2 cellular contexts compared by ENCODE assay signal in genomic region chr3:190492966-190493365, GRCh38.
TF ChIP-seq lines count a peak whose summit lies in the region.

No MANE protein-coding gene starts in this region.

TF ChIP-seq in GM23338, 12 proteins besides CTCF, POLR2A, EP300 and RAD21:
- TF ChIP-seq STAT1 (IDR thresholded peaks at IDR 0.05; ENCODE audit: unreplicated experiment) (no peak), EZH2phosphoT487 (IDR thresholded peaks at IDR 0.05; ENCODE audit: unreplicated experiment) (no peak), CREB1 (CRISPR knock-in tag; IDR thresholded peaks at IDR 0.05; ENCODE audit: low read depth) (no peak), ZNF331 (CRISPR knock-in tag; IDR thresholded peaks at IDR 0.05; ENCODE audit: low read depth) (no peak), NANOG (IDR thresholded peaks at IDR 0.05; ENCODE audit: borderline replicate concordance) (no peak), ETS1 (IDR thresholded peaks at IDR 0.05) (no peak), EZH2 (IDR thresholded peaks at IDR 0.05; ENCODE audit: low read depth, unreplicated experiment) (no peak), JUNB (IDR thresholded peaks at IDR 0.05; ENCODE audit: unreplicated experiment) (no peak), REST (IDR thresholded peaks at IDR 0.05; ENCODE audit: unreplicated experiment) (no peak), ZNF114 (CRISPR knock-in tag; IDR thresholded peaks at IDR 0.05) (no peak), POLR2AphosphoS5 (IDR thresholded peaks at IDR 0.05; ENCODE audit: low read depth) (no peak), ZNF462 (CRISPR knock-in tag; IDR thresholded peaks at IDR 0.05) (no peak)

TF ChIP-seq in H1, 55 proteins besides CTCF, POLR2A, EP300 and RAD21:
- TF ChIP-seq KDM1A (IDR thresholded peaks at IDR 0.05; ENCODE audit: borderline replicate concordance, low read length) (peak; percentile 72; the same call in 1 of the 2 replicates), TAF1 (IDR thresholded peaks at IDR 0.05; ENCODE audit: low read depth, low read length) (peak; percentile 70), MAFK (IDR thresholded peaks at IDR 0.05; ENCODE audit: low read depth, low read length) (no peak), CTBP2 (IDR thresholded peaks at IDR 0.05; ENCODE audit: borderline replicate concordance, insufficient read depth, insufficient read length, low read length) (no peak), HDAC2 (IDR thresholded peaks at IDR 0.05; ENCODE audit: borderline replicate concordance in 1 of 2, low read depth in 2 of 2, low read length in 2 of 2) (0 out of 4 replicates have a peak, but pooled peaks of 1 of the 2 experiments have one; percentile 49), JUND (IDR thresholded peaks at IDR 0.05; ENCODE audit: low read length) (no peak), SRF (IDR thresholded peaks at IDR 0.05; ENCODE audit: low read depth, low read length) (peak; percentile 85), RXRA (IDR thresholded peaks at IDR 0.05; ENCODE audit: insufficient read depth, low read depth, low read length) (no peak), ZNF274 (IDR thresholded peaks at IDR 0.05; ENCODE audit: borderline replicate concordance, extremely low read depth, low read length) (no peak), CREB1 (IDR thresholded peaks at IDR 0.05) (no peak), YY1 (IDR thresholded peaks at IDR 0.05; ENCODE audit: low read depth, low read length) (no peak), SUZ12 (IDR thresholded peaks at IDR 0.05; ENCODE audit: low read length) (no peak), RNF2 (IDR thresholded peaks at IDR 0.05; ENCODE audit: borderline replicate concordance, low read depth, low read length, missing control alignments, poor library complexity, severe bottlenecking) (no peak), CBX8 (IDR thresholded peaks at IDR 0.05; ENCODE audit: borderline replicate concordance, low read depth, low read length) (no peak), ATF3 (IDR thresholded peaks at IDR 0.05; ENCODE audit: insufficient read depth, low read depth, low read length) (no peak), RBBP5 (IDR thresholded peaks at IDR 0.05; ENCODE audit: borderline replicate concordance, low read depth, low read length) (no peak), CHD7 (IDR thresholded peaks at IDR 0.05; ENCODE audit: insufficient replicate concordance, low read length) (no peak), CHD2 (IDR thresholded peaks at IDR 0.05; ENCODE audit: low read length) (no peak), TBP (IDR thresholded peaks at IDR 0.05; ENCODE audit: low read depth, low read length) (peak; percentile 54; the same call in 1 of the 2 replicates), SIX5 (IDR thresholded peaks at IDR 0.05; ENCODE audit: low read depth, low read length) (no peak), EGR1 (IDR thresholded peaks at IDR 0.05; ENCODE audit: borderline replicate concordance, low read depth, low read length) (no peak), ATF2 (IDR thresholded peaks at IDR 0.05; ENCODE audit: low read length) (no peak), BACH1 (IDR thresholded peaks at IDR 0.05; ENCODE audit: low read length) (no peak), USF2 (IDR thresholded peaks at IDR 0.05; ENCODE audit: low read length) (no peak)
TF ChIP-seq in H1: peak in this region for 5.
